17 cellular contexts compared by ENCODE assay signal in genomic region chr20:58908941-58909340, GRCh38. TPM values are rescaled to one million over a fixed set of nuclear protein-coding genes. Genes with fewer than 3 reads are reported as not detected.
DNase-seq lines count a peak whose midpoint lies in the region; ATAC-seq, FAIRE-seq and TF ChIP-seq lines count a peak whose summit lies in the region.
"Had no signal": no experiment of that assay in that cellular context is flagged by ENCODE, and none has a peak within 500 bp of the region (broad histone marks: within the 10 kb centered on the region; RNA-seq: fewer than 3 reads in every experiment).

No MANE protein-coding gene starts in this region.

- H3K27ac ChIP-seq in HepG2 (ENCODE audit: extremely low read length, insufficient read depth, low read length): no peak overlapping the region
- no peak overlapping the region for H3K27ac ChIP-seq in right lobe of liver
- H3K27ac ChIP-seq in coronary artery: peak overlapping the region; percentile 12 to 73
- H3K27ac ChIP-seq in neutrophil: peak overlapping the region; percentile 77
- H3K27ac ChIP-seq in uterus: peak overlapping the region; percentile 79 to 84

- no TSS peak for BruUV-seq in HepG2 (replicated peaks; lab: Mats Ljungman, UMichigan)

- POLR2A ChIA-PET in HepG2 (lab: Yijun Ruan, JAX): no interaction called here

- peaks cover 53 to 73% of the 10 kb centered on the region in 2 experiments for H3K36me3 ChIP-seq in HepG2 (replicated peaks in 1 of 2; ENCODE audit: control insufficient read depth in 1 of 2, insufficient read depth in 2 of 2, low read length in 2 of 2)
- peaks cover 0 to 60% (median 45%) of the 10 kb centered on the region in 4 donors for H3K36me3 ChIP-seq in right lobe of liver
- H3K36me3 ChIP-seq in neutrophil: peaks cover 62% of the 10 kb centered on the region
- H3K36me3 ChIP-seq in uterus: no peaks in the 10 kb centered on the region

- ATAC-seq in HepG2 (no peak), right lobe of liver (no peak), HG03457 (IDR thresholded peaks at IDR 0.05; ENCODE audit: unreplicated experiment) (no peak), GM18517 (IDR thresholded peaks at IDR 0.05; ENCODE audit: unreplicated experiment) (no peak)

- no peak overlapping the region for H3K4me3 ChIP-seq in HepG2 (replicated peaks in 1 of 3; ENCODE audit: insufficient read depth in 1 of 3, low read depth in 2 of 3, low read length in 3 of 3)
- no peak overlapping the region for H3K4me3 ChIP-seq in right lobe of liver
- no peak overlapping the region for H3K4me3 ChIP-seq in coronary artery
- H3K4me3 ChIP-seq in neutrophil (ENCODE audit: low read depth in 1 of 2, low read length in 1 of 2): no peak overlapping the region
- no peak overlapping the region for H3K4me3 ChIP-seq in uterus
- H3K4me3 ChIP-seq: tibial nerve had no signal

- H3K27me3 ChIP-seq in HepG2 (ENCODE audit: control insufficient read depth in 1 of 2, insufficient read depth in 2 of 2, low read length in 2 of 2) (no peaks in the 10 kb centered on the region), right lobe of liver (no peaks in the 10 kb centered on the region), neutrophil (no peaks in the 10 kb centered on the region), uterus (no peaks in the 10 kb centered on the region)
- H3K27me3 ChIP-seq: tibial nerve had no signal

- H3K79me2 ChIP-seq in HepG2 (ENCODE audit: insufficient read depth, low read length): peaks cover 2% of the 10 kb centered on the region

- FAIRE-seq in HepG2 (lab: Jason Lieb, UNC): no peak
- FAIRE-seq: frontal cortex had no signal

- TF ChIP-seq EP300 in HepG2 (IDR thresholded peaks at IDR 0.05; ENCODE audit: low read depth in 2 of 2, low read length in 2 of 2) (no peak), HepG2 (CRISPR knock-in tag; IDR thresholded peaks at IDR 0.05; ENCODE audit: borderline replicate concordance) (no peak)

- no peak for TF ChIP-seq CTCF in HepG2 (CRISPR knock-in tag; IDR thresholded peaks at IDR 0.05)
- TF ChIP-seq CTCF in right lobe of liver (IDR thresholded peaks at IDR 0.05): no peak
- TF ChIP-seq CTCF in coronary artery (IDR thresholded peaks at IDR 0.05): no peak
- no peak for TF ChIP-seq CTCF in neutrophil (IDR thresholded peaks at IDR 0.05)
- no peak for TF ChIP-seq CTCF in uterus (IDR thresholded peaks at IDR 0.05)

- no peak for DNase-seq in HepG2 (ENCODE audit: low spot score)
- DNase-seq in right lobe of liver: no peak
- DNase-seq in coronary artery (ENCODE audit: low spot score): no peak
- DNase-seq in uterus: no peak
- no peak for DNase-seq in HPDE6-E6E7 (ENCODE audit: extremely low spot score)
- DNase-seq: activated CD4-positive, alpha-beta T cell treated with anti-CD3 and anti-CD28 coated beads for 4 hours; activated T-cell treated with anti-CD3 and anti-CD28 coated beads, Interleukin-2, amount 50 U/mL, for 48 hours; effector CD8-positive, alpha-beta T cell; IMR-90; islet precursor cell; NCI-H1436 treated with DMSO at 0.1 percent for 48 hours; NCI-H446 had no signal

- CTCF ChIA-PET in HepG2 (lab: Yijun Ruan, JAX; ENCODE audit: low intra/inter-chr PET ratio, low total read pairs): no interaction called here

- H4K20me1 ChIP-seq in HepG2 (ENCODE audit: insufficient read depth, low read length): peaks cover 23% of the 10 kb centered on the region

- H2AFZ ChIP-seq in HepG2 (ENCODE audit: low read length): no peak overlapping the region

- H3K4me2 ChIP-seq in HepG2 (ENCODE audit: low read depth, low read length): no peak overlapping the region

- no peak for TF ChIP-seq RAD21 in HepG2 (CRISPR knock-in tag; IDR thresholded peaks at IDR 0.05)

- no peak for TF ChIP-seq POLR2A in HepG2 (IDR thresholded peaks at IDR 0.05; ENCODE audit: insufficient read depth in 1 of 2, low read depth in 2 of 2, low read length in 2 of 2)
- TF ChIP-seq POLR2A in right lobe of liver (IDR thresholded peaks at IDR 0.05): no peak
- TF ChIP-seq POLR2A in uterus (IDR thresholded peaks at IDR 0.05): no peak

- WGBS in HepG2 (ENCODE audit: low lambda C conversion rate): 97% methylated on average over 9 of the region's 9 CpGs
- WGBS in right lobe of liver (ENCODE audit: insufficient coverage, low coverage, low lambda C conversion rate, missing lambda C conversion rate): 65% methylated on average over 5 of the region's 9 CpGs

- H3K9me3 ChIP-seq in HepG2 (ENCODE audit: low read length) (no peaks in the 10 kb centered on the region), right lobe of liver (no peaks in the 10 kb centered on the region), neutrophil (peaks cover 3% of the 10 kb centered on the region), uterus (no peaks in the 10 kb centered on the region)
- H3K9me3 ChIP-seq: tibial nerve had no signal

- intact Hi-C loops in HepG2 (cut with micrococcal nuclease; ENCODE audit: unreplicated experiment): no loop called here
- intact Hi-C loops in right lobe of liver (cut with DNase I): no loop called here
- intact Hi-C loops in uterus (cut with DNase I; ENCODE audit: low total_unique reads): no loop called here

- H3K4me1 ChIP-seq in HepG2 (ENCODE audit: insufficient read depth, low read length): no peaks in the 10 kb centered on the region
- peaks cover 0 to 29% (median 2%) of the 10 kb centered on the region in 4 donors for H3K4me1 ChIP-seq in right lobe of liver
- peaks cover 32 to 33% of the 10 kb centered on the region in 2 experiments for H3K4me1 ChIP-seq in neutrophil (ENCODE audit: control insufficient read depth in 1 of 2, insufficient read depth in 1 of 2, low read depth in 1 of 2, low read length in 1 of 2)
- peaks cover 9 to 11% of the 10 kb centered on the region in 2 donors for H3K4me1 ChIP-seq in uterus

- no peak overlapping the region for H3K9ac ChIP-seq in HepG2 (ENCODE audit: insufficient read depth, low read depth, low read length)

- in situ Hi-C loops in HepG2 (cut with HindIII; ENCODE audit: extremely low pct_ligation_motif_present, low pct_unique_long_range_greater_than_20kb): no loop called here

RNA-seq across cellular contexts. Expression of gene GNAS, which starts 56.4 kb away (rescaled TPM):
- total RNA-seq in HepG2 (2016; rRNA removed; fragmentation: Illumina TruSeq; extraction: Trizol) (382 and 407 TPM in 2 replicates), right lobe of liver (100 to 1,000 TPM; 254 to 400 (median 287) TPM), uterus (100 to 1,000 TPM; 281 to 822 (median 446) TPM)
- total RNA-seq in HepG2 (2016; cell fraction: cytosol; rRNA removed; fragmentation: Illumina TruSeq; extraction: Trizol; ENCODE audit: low read depth): 604 and 617 TPM in 2 replicates
- 369 and 397 TPM in 2 replicates for total RNA-seq in HepG2 (2016; cell fraction: insoluble cytoplasmic fraction; rRNA removed; fragmentation: Illumina TruSeq; extraction: Trizol)
- 887 and 1,010 TPM in 2 replicates for total RNA-seq in HepG2 (2016; cell fraction: membrane; rRNA removed; fragmentation: Illumina TruSeq; extraction: Trizol)
- 281 and 324 TPM in 2 replicates for total RNA-seq in HepG2 (2016; cell fraction: nucleus; rRNA removed; fragmentation: Illumina TruSeq; extraction: Trizol)
- 1,008 and 1,029 TPM in 2 replicates for polyA plus RNA-seq in HepG2 (2011; rRNA removed)
- polyA plus RNA-seq in HepG2 (2011; cell fraction: cytosol; rRNA removed): 1,419 and 1,481 TPM in 2 replicates
- 1,285 and 1,363 TPM in 2 replicates for polyA plus RNA-seq in HepG2 (2011; cell fraction: nucleus; rRNA removed)
- polyA plus RNA-seq in HepG2 (2012): 1,216 and 1,583 TPM in 2 replicates
- polyA plus RNA-seq in HepG2 (2016; cell fraction: cytosol; fragmentation: Illumina TruSeq; extraction: Trizol; ENCODE audit: low read depth): 2,019 and 2,103 TPM in 2 replicates
- 991 and 1,223 TPM in 2 replicates for polyA plus RNA-seq in HepG2 (2016; cell fraction: insoluble cytoplasmic fraction; fragmentation: Illumina TruSeq; extraction: Trizol; ENCODE audit: low read depth)
- 2,245 and 2,285 TPM in 2 replicates for polyA plus RNA-seq in HepG2 (2016; cell fraction: membrane; fragmentation: Illumina TruSeq; extraction: Trizol; ENCODE audit: low read depth)
- polyA plus RNA-seq in HepG2 (2016; cell fraction: nucleus; fragmentation: Illumina TruSeq; extraction: Trizol; ENCODE audit: insufficient read depth, low read depth): 1,096 and 1,140 TPM in 2 replicates
- 1,501 and 1,552 TPM in 2 replicates for polyA minus RNA-seq in HepG2 (2011; rRNA and poly(A)+ RNA removed; ENCODE audit: low replicate concordance)
- polyA minus RNA-seq in HepG2 (2011; cell fraction: cytosol; rRNA and poly(A)+ RNA removed): 671 and 731 TPM in 2 replicates
- 391 and 498 TPM in 2 replicates for polyA minus RNA-seq in HepG2 (2011; cell fraction: nucleus; rRNA and poly(A)+ RNA removed)

RNA-seq across cellular contexts. Expression of gene GNAS-AS1, which starts 58.2 kb away (rescaled TPM):
- not detected in 2 replicates for total RNA-seq in HepG2 (2016; rRNA removed; fragmentation: Illumina TruSeq; extraction: Trizol)
- not detected in 2 replicates for total RNA-seq in HepG2 (2016; cell fraction: cytosol; rRNA removed; fragmentation: Illumina TruSeq; extraction: Trizol; ENCODE audit: low read depth)
- total RNA-seq in HepG2 (2016; cell fraction: insoluble cytoplasmic fraction; rRNA removed; fragmentation: Illumina TruSeq; extraction: Trizol): not detected in 2 replicates
- not detected in 2 replicates for total RNA-seq in HepG2 (2016; cell fraction: membrane; rRNA removed; fragmentation: Illumina TruSeq; extraction: Trizol)
- not detected in 2 replicates for total RNA-seq in HepG2 (2016; cell fraction: nucleus; rRNA removed; fragmentation: Illumina TruSeq; extraction: Trizol)
- polyA plus RNA-seq in HepG2 (2011; rRNA removed): not detected in 2 replicates
- polyA plus RNA-seq in HepG2 (2011; cell fraction: cytosol; rRNA removed): not detected in 2 replicates
- 0.06 and 0.23 TPM in 2 replicates for polyA plus RNA-seq in HepG2 (2011; cell fraction: nucleus; rRNA removed)
- polyA plus RNA-seq in HepG2 (2012): not detected in 2 replicates
- not detected in 2 replicates for polyA plus RNA-seq in HepG2 (2016; cell fraction: cytosol; fragmentation: Illumina TruSeq; extraction: Trizol; ENCODE audit: low read depth)
- not detected in 2 replicates for polyA plus RNA-seq in HepG2 (2016; cell fraction: insoluble cytoplasmic fraction; fragmentation: Illumina TruSeq; extraction: Trizol; ENCODE audit: low read depth)
- polyA plus RNA-seq in HepG2 (2016; cell fraction: membrane; fragmentation: Illumina TruSeq; extraction: Trizol; ENCODE audit: low read depth): not detected in 2 replicates
- not detected in 2 replicates for polyA plus RNA-seq in HepG2 (2016; cell fraction: nucleus; fragmentation: Illumina TruSeq; extraction: Trizol; ENCODE audit: insufficient read depth, low read depth)
- 0.49 TPM in 1 of 2 replicates, not detected in the other for polyA minus RNA-seq in HepG2 (2011; rRNA and poly(A)+ RNA removed; ENCODE audit: low replicate concordance)
- polyA minus RNA-seq in HepG2 (2011; cell fraction: cytosol; rRNA and poly(A)+ RNA removed): not detected in 2 replicates
- 0.26 and 0.37 TPM in 2 replicates for polyA minus RNA-seq in HepG2 (2011; cell fraction: nucleus; rRNA and poly(A)+ RNA removed)
- total RNA-seq in right lobe of liver: under 1 TPM in 3 of 6 experiments, not detected in 3; 0.23 to 0.37 (median 0.27) TPM
- 1 to 10 TPM in 2 of 4 donors, under 1 TPM in 1, not detected in 1; 0.77 to 3.4 (median 1.2) TPM for total RNA-seq in uterus

Comparison
In these comparisons a context has a peak if more than half of its experiments do, and no peak if none do; other contexts are left out.
1. H3K27ac ChIP-seq: peak in coronary artery (2 of 2), neutrophil (single experiment) and uterus (2 of 2); none in HepG2 (single experiment) and right lobe of liver (0 of 3).